8 cellular contexts compared by ENCODE assay signal in genomic region chr6:163355471-163355991, GRCh38. TPM values are rescaled to one million over a fixed set of nuclear protein-coding genes. Genes with fewer than 3 reads are reported as not detected.
A peak's percentile ranks its signal among the peaks of the same experiment; 100 is the strongest.
DNase-seq lines count a peak whose midpoint lies in the region; ATAC-seq and TF ChIP-seq lines count a peak whose summit lies in the region.

No MANE protein-coding gene starts in this region.

- H3K18ac ChIP-seq in IMR-90 (ENCODE audit: low read depth, low read length), result no peak overlapping the region

- H2AK9ac ChIP-seq in IMR-90 (replicated peaks; ENCODE audit: low read depth, low read length, poor library complexity), result no peak overlapping the region

- intact Hi-C loops in IMR-90 (cut with micrococcal nuclease), result no loop called here
- intact Hi-C loops in activated CD4-positive, alpha-beta memory T cell treated with anti-CD3 and anti-CD28 coated beads for 36 hours (cut with micrococcal nuclease), result no loop called here

- POLR2A ChIA-PET in IMR-90 (lab: Charles Lee; ENCODE audit: unreplicated experiment), result interaction anchor here (0.6 kb wide), 1 partner anchor 30 kb away, joined by 15 read pairs; no protein-coding TSS in a partner anchor
- POLR2A ChIA-PET in activated CD4-positive, alpha-beta memory T cell treated with anti-CD3 and anti-CD28 coated beads for 36 hours (lab: Charles Lee), result no interaction called here
- POLR2A ChIA-PET in CD8-positive, alpha-beta memory T cell (lab: Charles Lee), result no interaction called here

- no peaks in the 10 kb centered on the region for H3K36me3 ChIP-seq in IMR-90 (ENCODE audit: control insufficient read depth, insufficient read depth, low read length)
- H3K36me3 ChIP-seq in CD8-positive, alpha-beta memory T cell (ENCODE audit: insufficient read depth, low read length), result no peaks in the 10 kb centered on the region

- no peak for TF ChIP-seq POLR2A in IMR-90 (IDR thresholded peaks at IDR 0.05; ENCODE audit: low read depth, low read length)

- H2BK5ac ChIP-seq in IMR-90 (ENCODE audit: low read depth, low read length, poor library complexity, severe bottlenecking), result peak overlapping the region; percentile 9

- ATAC-seq in GM19452 (IDR thresholded peaks at IDR 0.05; ENCODE audit: unreplicated experiment) (peak; percentile 39), IMR-90 (ENCODE audit: low read depth) (peak; percentile 66), naive B cell (ENCODE audit: low read depth in 2 of 2) (peak; percentile 23 to 29), HG02981 (IDR thresholded peaks at IDR 0.05; ENCODE audit: unreplicated experiment) (no peak)

- peak overlapping the region; percentile 70; the same call in 1 of the 2 replicates for H3K4ac ChIP-seq in IMR-90 (ENCODE audit: low read depth, low read length)

- no peak overlapping the region for H2BK20ac ChIP-seq in IMR-90 (ENCODE audit: low read depth, low read length)

- no peaks in the 10 kb centered on the region for H4K20me1 ChIP-seq in IMR-90 (ENCODE audit: insufficient read depth, low read length)

- H3K4me1 ChIP-seq in IMR-90 (ENCODE audit: control insufficient read depth, insufficient read depth, low read length), result peaks cover 8% of the 10 kb centered on the region; the same call in 1 of the 2 replicates
- H3K4me1 ChIP-seq in CD8-positive, alpha-beta memory T cell (ENCODE audit: insufficient read depth, low read length), result no peaks in the 10 kb centered on the region

- peaks cover 9 to 17% (median 12%) of the 10 kb centered on the region in 3 donors for H3K4me1 Mint-ChIP-seq in naive B cell
- no peaks in the 10 kb centered on the region for H3K4me1 Mint-ChIP-seq in activated CD4-positive, alpha-beta memory T cell treated with anti-CD3 and anti-CD28 coated beads for 36 hours (ENCODE audit: low read depth)
- H3K4me1 Mint-ChIP-seq in CD8-positive, alpha-beta memory T cell, result no peaks in the 10 kb centered on the region

- peak overlapping the region; percentile 44 for H4K5ac ChIP-seq in IMR-90 (ENCODE audit: low read depth, low read length)

- no peak overlapping the region for H2AK5ac ChIP-seq in IMR-90 (ENCODE audit: low read depth, low read length)

- WGBS in IMR-90 (ENCODE audit: extremely low coverage in 2 of 2, insufficient read length in 1 of 2), 2 experiments, result no CpG with 5 or more reads among the region's 8 CpGs

- peak overlapping the region; percentile 56; the same call in 1 of the 2 replicates for H2BK120ac ChIP-seq in IMR-90 (ENCODE audit: low read depth, low read length)

- dilution Hi-C loops in IMR-90 (cut with HindIII; ENCODE audit: low sequenced_read_pairs, unreplicated experiment), result no loop called here

- H3K36me3 Mint-ChIP-seq in naive B cell, result no peaks in the 10 kb centered on the region
- no peaks in the 10 kb centered on the region for H3K36me3 Mint-ChIP-seq in activated CD4-positive, alpha-beta memory T cell treated with anti-CD3 and anti-CD28 coated beads for 36 hours
- H3K36me3 Mint-ChIP-seq in CD8-positive, alpha-beta memory T cell, result no peaks in the 10 kb centered on the region

- H3K9ac ChIP-seq in IMR-90 (ENCODE audit: low read depth, low read length), result no peak overlapping the region

- 0 out of 2 replicates have a peak overlapping the region, but pooled peaks have one; percentile 17 for H3K56ac ChIP-seq in IMR-90 (ENCODE audit: extremely low read depth, insufficient read depth, low read length)

- TF ChIP-seq RAD21 in IMR-90 (IDR thresholded peaks at IDR 0.05; ENCODE audit: low read length), result no peak

- peak overlapping the region; percentile 19 for H3K27ac ChIP-seq in IMR-90 (ENCODE audit: insufficient read depth, low read length)
- H3K27ac ChIP-seq in CD8-positive, alpha-beta memory T cell (ENCODE audit: low read depth, low read length), result no peak overlapping the region

- no peaks in the 10 kb centered on the region; the same call in 1 of the 2 replicates for H3K9me1 ChIP-seq in IMR-90 (ENCODE audit: insufficient read depth, low read length)

- H3K4me3 ChIP-seq in IMR-90 (ENCODE audit: insufficient read depth, low read depth, low read length), result no peak overlapping the region
- H3K4me3 ChIP-seq in CD8-positive, alpha-beta memory T cell (ENCODE audit: low read length), result no peak overlapping the region

- CTCF ChIA-PET in IMR-90 (lab: Yijun Ruan, JAX), result no interaction called here
- CTCF ChIA-PET in activated CD4-positive, alpha-beta memory T cell treated with anti-CD3 and anti-CD28 coated beads for 36 hours (lab: Charles Lee), result no interaction called here
- CTCF ChIA-PET in CD8-positive, alpha-beta memory T cell (lab: Charles Lee), result interaction anchor here (0.7 kb wide), 1 partner anchor 171 kb away, joined by 3 read pairs; no protein-coding TSS in a partner anchor

- no peaks in the 10 kb centered on the region for H3K27me3 ChIP-seq in IMR-90 (ENCODE audit: control insufficient read depth, insufficient read depth, low read length)
- no peaks in the 10 kb centered on the region for H3K27me3 ChIP-seq in CD8-positive, alpha-beta memory T cell (ENCODE audit: insufficient read depth, low read length, poor library complexity, severe bottlenecking)

- in situ Hi-C loops in IMR-90 (cut with MboI; ENCODE audit: low sequenced_read_pairs) (no loop called here), GM13976 (cut with MboI; ENCODE audit: low sequenced_read_pairs, unreplicated experiment) (no loop called here)

- no peak overlapping the region for H3K23ac ChIP-seq in IMR-90 (ENCODE audit: low read depth, low read length)

- peak overlapping the region in 6 of 8 donors; percentile 54 to 79 (median 60) for H3K4me3 Mint-ChIP-seq in naive B cell
- H3K4me3 Mint-ChIP-seq in activated CD4-positive, alpha-beta memory T cell treated with anti-CD3 and anti-CD28 coated beads for 36 hours, result no peak overlapping the region
- no peak overlapping the region for H3K4me3 Mint-ChIP-seq in CD8-positive, alpha-beta memory T cell

- no peak overlapping the region for H3K27ac Mint-ChIP-seq in naive B cell
- H3K27ac Mint-ChIP-seq in activated CD4-positive, alpha-beta memory T cell treated with anti-CD3 and anti-CD28 coated beads for 36 hours, result no peak overlapping the region
- H3K27ac Mint-ChIP-seq in CD8-positive, alpha-beta memory T cell, result no peak overlapping the region

- TF ChIP-seq CTCF in IMR-90 (conservative IDR thresholded peaks at IDR 0.05; ENCODE audit: low read depth, low read length) (no peak), GM13976 (IDR thresholded peaks at IDR 0.05; ENCODE audit: borderline replicate concordance, control extremely low read depth, extremely low read depth, insufficient read depth, missing control alignments) (no peak)

- H3K9me3 Mint-ChIP-seq in naive B cell, result peaks cover 0 to 1% (median 0%) of the 10 kb centered on the region in 7 donors
- H3K9me3 Mint-ChIP-seq in activated CD4-positive, alpha-beta memory T cell treated with anti-CD3 and anti-CD28 coated beads for 36 hours, result no peaks in the 10 kb centered on the region
- no peaks in the 10 kb centered on the region for H3K9me3 Mint-ChIP-seq in CD8-positive, alpha-beta memory T cell

- peaks cover 10 to 17% (median 16%) of the 10 kb centered on the region in 3 donors for H3K27me3 Mint-ChIP-seq in naive B cell
- H3K27me3 Mint-ChIP-seq in activated CD4-positive, alpha-beta memory T cell treated with anti-CD3 and anti-CD28 coated beads for 36 hours, result peaks cover 4% of the 10 kb centered on the region
- peaks cover 11 to 35% of the 10 kb centered on the region in 2 donors for H3K27me3 Mint-ChIP-seq in CD8-positive, alpha-beta memory T cell

- no TSS peak for BruUV-seq in IMR-90 (replicated peaks; lab: Mats Ljungman, UMichigan)

- H3K9me3 ChIP-seq in IMR-90 (ENCODE audit: control insufficient read depth, insufficient read depth, low read length), result no peaks in the 10 kb centered on the region
- no peaks in the 10 kb centered on the region for H3K9me3 ChIP-seq in CD8-positive, alpha-beta memory T cell (ENCODE audit: low read length)

- peak overlapping the region; percentile 89 for H2AFZ ChIP-seq in IMR-90 (replicated peaks; ENCODE audit: low read length, poor library complexity)

- no peaks in the 10 kb centered on the region for H3K79me1 ChIP-seq in IMR-90 (ENCODE audit: low read depth in 1 of 2, low read length in 2 of 2)

- DNase-seq in IMR-90, result peak; percentile 67
- peak; percentile 74 to 84 for DNase-seq in dermis microvascular lymphatic vessel endothelial cell (ENCODE audit: low read depth in 2 of 2)
- DNase-seq in naive B cell, result no peak
- DNase-seq in activated CD4-positive, alpha-beta memory T cell treated with anti-CD3 and anti-CD28 coated beads for 36 hours, result no peak
- DNase-seq in GM13976 (ENCODE audit: low spot score), result no peak
- DNase-seq in CD8-positive, alpha-beta memory T cell, result no peak

- H4K91ac ChIP-seq in IMR-90 (ENCODE audit: insufficient read depth, low read depth, low read length), result peak overlapping the region; percentile 36; the same call in 1 of the 2 replicates

- peak overlapping the region; percentile 83 to 93 for H4K8ac ChIP-seq in IMR-90 (ENCODE audit: low read depth in 2 of 2, low read length in 2 of 2)

- 0 out of 2 replicates have a peak overlapping the region, but pooled peaks have one; percentile 58 for H3K14ac ChIP-seq in IMR-90 (replicated peaks; ENCODE audit: low read depth, low read length)

- peak overlapping the region; percentile 6; the same call in 1 of the 2 replicates for H3K4me2 ChIP-seq in IMR-90 (ENCODE audit: low read depth, low read length)

- H2BK15ac ChIP-seq in IMR-90 (ENCODE audit: low read depth, low read length), result 0 out of 3 replicates have a peak overlapping the region, but pooled peaks have one; percentile 17

TF ChIP-seq in IMR-90, 13 proteins besides CTCF, POLR2A, EP300 and RAD21:
- no peak for TF ChIP-seq FOS (IDR thresholded peaks at IDR 0.05; ENCODE audit: low read depth, low read length)

RNA-seq across cellular contexts. Expression of gene QKI, which starts 59.0 kb away (rescaled TPM):
- total RNA-seq in IMR-90 (2012; rRNA removed) (171 and 232 TPM in 2 replicates), dermis microvascular lymphatic vessel endothelial cell (156 and 218 TPM in 2 replicates)
- polyA plus RNA-seq in IMR-90 (2012; rRNA removed) (106 and 112 TPM in 2 replicates), naive B cell (ENCODE audit: low read depth in 6 of 6) (10 to 100 TPM; 20.4 to 67.9 (median 26.6) TPM)
- polyA plus RNA-seq in IMR-90 (2012; cell fraction: cytosol; rRNA removed), result 54.2 and 59.7 TPM in 2 replicates
- polyA plus RNA-seq in IMR-90 (2012; cell fraction: nucleus; rRNA removed; ENCODE audit: low replicate concordance), result 57.1 and 121 TPM in 2 replicates
- 10 to 100 TPM; 43.9 to 44.2 TPM for total RNA-seq in activated CD4-positive, alpha-beta memory T cell treated with anti-CD3 and anti-CD28 coated beads for 36 hours
- 10 to 100 TPM; 56.5 to 58.8 TPM for total RNA-seq in CD8-positive, alpha-beta memory T cell
- 27.5 TPM for polyA plus RNA-seq in CD8-positive, alpha-beta memory T cell

Comparison
In these comparisons a context has a peak if more than half of its experiments do, and no peak if none do; other contexts are left out.
1. DNase-seq: peak in IMR-90 (single experiment) and dermis microvascular lymphatic vessel endothelial cell (2 of 2); none in naive B cell (single experiment), activated CD4-positive, alpha-beta memory T cell treated with anti-CD3 and anti-CD28 coated beads for 36 hours (single experiment), GM13976 (single experiment) and CD8-positive, alpha-beta memory T cell (0 of 5).
2. H3K4me3 Mint-ChIP-seq: peak in naive B cell (6 of 8); none in activated CD4-positive, alpha-beta memory T cell treated with anti-CD3 and anti-CD28 coated beads for 36 hours (single experiment) and CD8-positive, alpha-beta memory T cell (0 of 7).